In the genomic region with DNA sequence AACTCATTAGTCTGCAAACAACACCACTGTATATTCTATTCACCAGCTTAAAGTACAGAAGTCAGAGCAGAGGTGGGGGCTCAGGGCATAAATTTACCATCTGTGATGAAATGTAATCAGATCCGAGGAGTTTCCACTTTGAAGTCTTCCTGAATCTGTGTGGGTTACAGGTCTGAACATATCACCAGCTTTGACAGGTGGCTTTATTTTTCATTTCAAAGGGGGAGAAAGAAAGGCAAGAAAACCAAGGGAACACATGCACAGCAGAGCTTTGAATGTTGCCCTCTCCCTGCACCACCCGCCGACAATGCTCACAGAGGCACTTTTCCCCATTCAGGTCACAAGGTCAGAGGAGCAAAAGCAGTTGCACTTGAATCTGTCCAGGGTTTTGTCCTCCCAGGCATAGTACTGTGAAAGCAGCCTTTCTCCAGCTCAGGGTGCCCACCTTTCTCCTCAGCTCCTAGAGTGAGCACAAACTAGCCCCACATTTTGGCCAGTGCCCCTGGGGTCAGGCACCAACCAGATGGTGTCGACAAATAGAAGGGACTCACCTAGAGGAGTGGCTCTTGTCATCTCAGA, we compare ENCODE assay signal across 20 cellular contexts.
DNase-seq lines count a peak whose midpoint lies in the region; ATAC-seq and TF ChIP-seq lines count a peak whose summit lies in the region.
"Had no signal": no experiment of that assay in that cellular context is flagged by ENCODE, and none has a peak within 500 bp of the region (broad histone marks: within the 10 kb centered on the region; RNA-seq: fewer than 3 reads in every experiment).

No MANE protein-coding gene starts in this region.

- H3K36me3 ChIP-seq in HAP-1 (replicated peaks) (no peaks in the 10 kb centered on the region), mammary epithelial cell (ENCODE audit: insufficient read depth, low read length) (no peaks in the 10 kb centered on the region)
- H3K36me3 ChIP-seq: heart left ventricle had no signal

- peak; percentile 34 to 50 for DNase-seq in HAP-1 (ENCODE audit: low spot score in 2 of 2)
- DNase-seq in NCI-H1694 treated with DMSO at 0.1 percent for 48 hours (lab: John Stamatoyannopoulos, UW), result peak; percentile 64
- DNase-seq in mammary epithelial cell, result peak; percentile 13
- DNase-seq in progenitor cell of endocrine pancreas (ENCODE audit: low spot score, unreplicated experiment), result no peak
- DNase-seq in activated CD4-positive, alpha-beta T cell treated with anti-CD3 and anti-CD28 coated beads for 48 hours, result no peak
- DNase-seq: activated CD4-positive, alpha-beta T cell treated with anti-CD3 and anti-CD28 coated beads for 1 hour; activated naive CD4-positive, alpha-beta T cell; activated T-cell treated with anti-CD3 and anti-CD28 coated beads, Interleukin-2, amount 50 U/mL, for 24 hours; CD8-positive, alpha-beta T cell; dorsolateral prefrontal cortex; heart left ventricle; Kasumi-1; left ventricle myocardium superior; midbrain; NCI-H2081; SHP77 treated with DMSO at 0.1 percent for 48 hours; testis had no signal

- in situ Hi-C loops in HAP-1 (cut with MboI; ENCODE audit: low sequenced_read_pairs) (loop anchor here (5.0 kb wide), 1 partner anchor 119 kb away; no protein-coding TSS in a partner anchor), mammary epithelial cell (cut with MboI; ENCODE audit: low sequenced_read_pairs in 2 of 2) (no loop called here)

- peak overlapping the region; percentile 57 for H2AFZ ChIP-seq in mammary epithelial cell (ENCODE audit: low read depth, low read length)

- peaks cover 22% of the 10 kb centered on the region for H3K4me1 ChIP-seq in HAP-1
- H3K4me1 ChIP-seq in mammary epithelial cell (ENCODE audit: insufficient read depth, low read length), result peaks cover 35% of the 10 kb centered on the region
- H3K4me1 ChIP-seq: testis had no signal

- H3K4me1 Mint-ChIP-seq in progenitor cell of endocrine pancreas (ENCODE audit: low read depth), result peaks cover 14% of the 10 kb centered on the region

- BruUV-seq in mammary epithelial cell (replicated peaks; lab: Mats Ljungman, UMichigan), result no TSS peak

- TF ChIP-seq CTCF in mammary epithelial cell (conservative IDR thresholded peaks at IDR 0.05 in 1 of 2, IDR thresholded peaks at IDR 0.05 in 1 of 2; ENCODE audit: extremely low read depth in 1 of 2, insufficient read depth in 1 of 2, low read depth in 1 of 2, low read length in 2 of 2), result no peak
- no peak for TF ChIP-seq CTCF in progenitor cell of endocrine pancreas (IDR thresholded peaks at IDR 0.05; ENCODE audit: unreplicated experiment)

- no peak overlapping the region for H3K9ac ChIP-seq in mammary epithelial cell (ENCODE audit: insufficient read depth, low read length)

- 59% methylated on average over 4 of the region's 4 CpGs for WGBS in mammary epithelial cell (ENCODE audit: low coverage, missing lambda C conversion rate)

- peak overlapping the region; percentile 56 for H3K27ac Mint-ChIP-seq in progenitor cell of endocrine pancreas
- H3K27ac Mint-ChIP-seq: activated T-cell treated with anti-CD3 and anti-CD28 coated beads, Interleukin-2, amount 50 U/mL, for 24 hours; CD8-positive, alpha-beta T cell had no signal

- no peaks in the 10 kb centered on the region for H3K79me2 ChIP-seq in mammary epithelial cell (ENCODE audit: insufficient read depth, low read length)

- dilution Hi-C loops in mammary epithelial cell (cut with HindIII; ENCODE audit: low sequenced_read_pairs), result loop anchor here (5.0 kb wide), 1 partner anchor 106 kb away; no protein-coding TSS in a partner anchor

- H3K4me3 ChIP-seq in HAP-1 (no peak overlapping the region), mammary epithelial cell (replicated peaks in 1 of 3; ENCODE audit: insufficient read depth in 1 of 3, low read depth in 2 of 3, low read length in 3 of 3) (peak overlapping the region in 1 of 3 experiments; percentile 13)
- H3K4me3 ChIP-seq: dorsolateral prefrontal cortex, heart left ventricle, testis had no signal

- no peaks in the 10 kb centered on the region for H4K20me1 ChIP-seq in mammary epithelial cell (ENCODE audit: insufficient read depth, low read length)

- H3K36me3 Mint-ChIP-seq in progenitor cell of endocrine pancreas (ENCODE audit: insufficient read depth), result no peaks in the 10 kb centered on the region
- H3K36me3 Mint-ChIP-seq: CD8-positive, alpha-beta T cell had no signal

- no peaks in the 10 kb centered on the region for H3K9me3 Mint-ChIP-seq in progenitor cell of endocrine pancreas (ENCODE audit: low read depth)
- H3K9me3 Mint-ChIP-seq: activated T-cell treated with anti-CD3 and anti-CD28 coated beads, Interleukin-2, amount 50 U/mL, for 24 hours; CD8-positive, alpha-beta T cell; nephron had no signal

- H3K27me3 ChIP-seq in HAP-1 (ENCODE audit: low read depth), result no peaks in the 10 kb centered on the region
- no peaks in the 10 kb centered on the region for H3K27me3 ChIP-seq in mammary epithelial cell (ENCODE audit: insufficient read depth, low read length)
- H3K27me3 ChIP-seq: dorsolateral prefrontal cortex, heart left ventricle, testis had no signal

- H3K9me3 ChIP-seq in HAP-1 (no peaks in the 10 kb centered on the region; the same call in 1 of the 2 replicates), mammary epithelial cell (replicated peaks; ENCODE audit: insufficient read depth, low read length) (no peaks in the 10 kb centered on the region)
- H3K9me3 ChIP-seq: heart left ventricle, testis had no signal

- no peak overlapping the region for H3K4me3 Mint-ChIP-seq in progenitor cell of endocrine pancreas (ENCODE audit: low read depth)
- H3K4me3 Mint-ChIP-seq: activated T-cell treated with anti-CD3 and anti-CD28 coated beads, Interleukin-2, amount 50 U/mL, for 24 hours; CD8-positive, alpha-beta T cell; nephron had no signal

- intact Hi-C loops in mammary epithelial cell (cut with micrococcal nuclease), result loop anchor here (5.0 kb wide), 1 partner anchor 106 kb away; no protein-coding TSS in a partner anchor

- H3K27ac ChIP-seq in mammary epithelial cell (ENCODE audit: insufficient read depth, low read depth, low read length), result peak overlapping the region; percentile 26
- H3K27ac ChIP-seq: dorsolateral prefrontal cortex, heart left ventricle, testis had no signal

- CTCF ChIA-PET in mammary epithelial cell (lab: Charles Lee; ENCODE audit: low non-redundant PET), result interaction anchor here (0.6 kb wide), 1 partner anchor 54 kb away, joined by 4 read pairs; no protein-coding TSS in a partner anchor

- peak overlapping the region; percentile 59 for H3K4me2 ChIP-seq in mammary epithelial cell (ENCODE audit: insufficient read depth, low read depth, low read length)

- H3K27me3 Mint-ChIP-seq in progenitor cell of endocrine pancreas, result no peaks in the 10 kb centered on the region
- H3K27me3 Mint-ChIP-seq: activated T-cell treated with anti-CD3 and anti-CD28 coated beads, Interleukin-2, amount 50 U/mL, for 24 hours had no signal

- ATAC-seq in HG02571 (IDR thresholded peaks at IDR 0.05; ENCODE audit: unreplicated experiment) (no peak), GM19455 (IDR thresholded peaks at IDR 0.05; ENCODE audit: unreplicated experiment) (no peak)
- ATAC-seq: CD8-positive, alpha-beta T cell; left ventricle myocardium superior had no signal

Comparison
In these comparisons a context has a peak if more than half of its experiments do, and no peak if none do; other contexts are left out.
1. DNase-seq: peak in HAP-1 (2 of 2), NCI-H1694 treated with DMSO at 0.1 percent for 48 hours (single experiment) and mammary epithelial cell (single experiment); none in progenitor cell of endocrine pancreas (single experiment) and activated CD4-positive, alpha-beta T cell treated with anti-CD3 and anti-CD28 coated beads for 48 hours (single experiment).